11 cellular contexts compared by ENCODE assay signal in the genomic region with DNA sequence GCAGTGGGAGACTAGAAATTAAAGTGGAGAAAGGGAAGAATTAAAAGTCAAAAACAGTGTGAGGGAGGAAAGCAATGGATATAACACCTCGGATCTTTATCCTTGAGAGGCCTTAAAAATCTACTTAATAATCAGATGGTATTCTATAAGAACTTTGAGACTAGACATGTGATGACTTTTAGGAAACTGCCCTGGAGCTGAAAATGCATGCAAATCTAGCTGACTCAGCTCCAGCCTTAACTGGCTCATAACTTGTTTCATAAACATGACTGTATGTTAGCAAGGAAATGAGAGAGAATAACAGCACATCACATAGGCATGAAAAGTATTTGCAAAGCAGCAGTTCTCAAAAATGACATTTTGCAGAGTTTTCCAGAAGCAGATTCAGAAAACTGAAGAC. TPM values are rescaled to one million over a fixed set of nuclear protein-coding genes. Genes with fewer than 3 reads are reported as not detected.
DNase-seq lines count a peak whose midpoint lies in the region; ATAC-seq, FAIRE-seq and TF ChIP-seq lines count a peak whose summit lies in the region.
"Not testable (repeated sequence)": the region's sequence is repeated elsewhere in the genome, so short reads cannot be mapped to it uniquely, and the experiment has no call there.
"Had no signal": no experiment of that assay in that cellular context is flagged by ENCODE, and none has a peak within 500 bp of the region (broad histone marks: within the 10 kb centered on the region; RNA-seq: fewer than 3 reads in every experiment).

No MANE protein-coding gene starts in this region.

- H3K56ac ChIP-seq in IMR-90 (ENCODE audit: extremely low read depth, insufficient read depth, low read length): not testable (repeated sequence)

- ATAC-seq in A549: not testable (repeated sequence)
- ATAC-seq in IMR-90 (ENCODE audit: low read depth) (peak; percentile 80), esophagus mucosa (peak; percentile 48)

- WGBS in A549 (ENCODE audit: missing lambda C conversion rate): 38% methylated on average over 1 of the region's 1 CpG
- no CpG with 5 or more reads among the region's 1 CpG for WGBS in IMR-90 (ENCODE audit: extremely low coverage in 2 of 2, insufficient read length in 1 of 2), 2 experiments
- WGBS in SK-N-SH (ENCODE audit: low lambda C conversion rate): 3% methylated on average over 1 of the region's 1 CpG

- H3K9ac ChIP-seq in IMR-90 (ENCODE audit: low read depth, low read length); SK-N-SH; keratinocyte (ENCODE audit: control insufficient read depth, extremely low read depth, insufficient read depth, low read length): not testable (repeated sequence)

- not testable (repeated sequence) for H4K20me1 ChIP-seq in IMR-90 (ENCODE audit: insufficient read depth, low read length); SK-N-SH (ENCODE audit: insufficient read depth); keratinocyte (ENCODE audit: control insufficient read depth, extremely low read depth, insufficient read depth, low read length)

- TF ChIP-seq CTCF in A549 (IDR thresholded peaks at IDR 0.05); IMR-90 (conservative IDR thresholded peaks at IDR 0.05; ENCODE audit: low read depth, low read length); SK-N-SH (IDR thresholded peaks at IDR 0.05); bronchial epithelial cell (IDR thresholded peaks at IDR 0.05; ENCODE audit: insufficient read depth, low read length, severe bottlenecking); keratinocyte (optimal IDR thresholded peaks at IDR 0.05 in 1 of 3, IDR thresholded peaks at IDR 0.05 in 1 of 3, conservative IDR thresholded peaks at IDR 0.05 in 1 of 3; ENCODE audit: extremely low read depth in 1 of 3, insufficient read depth in 2 of 3, low read length in 3 of 3): not testable (repeated sequence)

- H2AK5ac ChIP-seq in IMR-90 (ENCODE audit: low read depth, low read length): not testable (repeated sequence)

- H2BK120ac ChIP-seq in IMR-90 (ENCODE audit: low read depth, low read length): 0 out of 2 replicates have a peak overlapping the region, but pooled peaks have one; percentile 92

- not testable (repeated sequence) for H3K4me1 ChIP-seq in A549; SK-N-SH (ENCODE audit: control insufficient read depth in 1 of 2, insufficient read depth in 2 of 2, low read depth in 1 of 2, low read length in 1 of 2)
- H3K4me1 ChIP-seq in IMR-90 (ENCODE audit: control insufficient read depth, insufficient read depth, low read length): peaks cover 12% of the 10 kb centered on the region
- peaks cover 28% of the 10 kb centered on the region for H3K4me1 ChIP-seq in keratinocyte (ENCODE audit: control insufficient read depth, extremely low read depth, insufficient read depth, low read length)

- H2AFZ ChIP-seq in IMR-90 (replicated peaks; ENCODE audit: low read length, poor library complexity); SK-N-SH (ENCODE audit: low read depth); keratinocyte (ENCODE audit: control insufficient read depth, low read length): not testable (repeated sequence)

- not testable (repeated sequence) for H3K4me2 ChIP-seq in A549; IMR-90 (ENCODE audit: low read depth, low read length); SK-N-SH; keratinocyte (ENCODE audit: control insufficient read depth, extremely low read depth, insufficient read depth, low read depth, low read length)

- peak; percentile 99 for FAIRE-seq in A549 (lab: Jason Lieb, UNC)
- FAIRE-seq in H54 (lab: Jason Lieb, UNC): peak; percentile 95
- FAIRE-seq in bronchial epithelial cell (lab: Jason Lieb, UNC): peak; percentile 50
- FAIRE-seq in keratinocyte (lab: Jason Lieb, UNC): peak; percentile 97

- not testable (repeated sequence) for H3F3A ChIP-seq in SK-N-SH (replicated peaks; ENCODE audit: insufficient read depth)

- H3K18ac ChIP-seq in IMR-90 (ENCODE audit: low read depth, low read length): peak overlapping the region; percentile 82; the same call in 1 of the 2 replicates

- not testable (repeated sequence) for H4K5ac ChIP-seq in IMR-90 (ENCODE audit: low read depth, low read length)

- H2BK5ac ChIP-seq in IMR-90 (ENCODE audit: low read depth, low read length, poor library complexity, severe bottlenecking): peak overlapping the region; percentile 84

- peak overlapping the region; percentile 93; the same call in 1 of the 2 replicates for H3K4ac ChIP-seq in IMR-90 (ENCODE audit: low read depth, low read length)

- not testable (repeated sequence) for H3K23ac ChIP-seq in IMR-90 (ENCODE audit: low read depth, low read length)

- CTCF ChIA-PET in A549 (lab: Yijun Ruan, JAX); IMR-90 (lab: Yijun Ruan, JAX); SK-N-SH (lab: Yijun Ruan, JAX): not testable (repeated sequence)

- intact Hi-C loops in IMR-90 (cut with micrococcal nuclease): not testable (repeated sequence)

- peak overlapping the region in 1 of 2 experiments; percentile 47; a peak in 1 of 4 replicates for H4K8ac ChIP-seq in IMR-90 (ENCODE audit: low read depth in 2 of 2, low read length in 2 of 2)

- H3K9me1 ChIP-seq in IMR-90 (ENCODE audit: insufficient read depth, low read length): peaks cover 13% of the 10 kb centered on the region
- H3K9me1 ChIP-seq in keratinocyte (ENCODE audit: control insufficient read depth, extremely low read depth, insufficient read depth, low read length): not testable (repeated sequence)

- not testable (repeated sequence) for H3K27ac ChIP-seq in A549; SK-N-SH (ENCODE audit: low read depth in 2 of 2, low read length in 1 of 2)
- H3K27ac ChIP-seq in IMR-90 (ENCODE audit: insufficient read depth, low read length) (peak overlapping the region; percentile 49; the same call in 1 of the 2 replicates), keratinocyte (ENCODE audit: control insufficient read depth, insufficient read depth, low read length) (peak overlapping the region; percentile 13)

- POLR2A ChIA-PET in A549 (lab: Yijun Ruan, JAX); IMR-90 (lab: Charles Lee; ENCODE audit: unreplicated experiment); SK-N-SH (lab: Yijun Ruan, JAX): not testable (repeated sequence)

- not testable (repeated sequence) for H3K14ac ChIP-seq in IMR-90 (replicated peaks; ENCODE audit: low read depth, low read length)

- not testable (repeated sequence) for H4K91ac ChIP-seq in IMR-90 (ENCODE audit: insufficient read depth, low read depth, low read length)

- H2BK20ac ChIP-seq in IMR-90 (ENCODE audit: low read depth, low read length): not testable (repeated sequence)

- DNase-seq in A549 (ENCODE audit: low read depth in 1 of 2, low spot score in 1 of 2); H54 (ENCODE audit: insufficient read length, low spot score); IMR-90; SK-N-SH; bronchial epithelial cell (ENCODE audit: low read depth); keratinocyte (ENCODE audit: low read depth, low spot score): not testable (repeated sequence)

- H2AK9ac ChIP-seq in IMR-90 (replicated peaks; ENCODE audit: low read depth, low read length, poor library complexity): not testable (repeated sequence)

- not testable (repeated sequence) for H3K9me2 ChIP-seq in SK-N-SH

- peak overlapping the region; percentile 98; the same call in 1 of the 3 replicates for H2BK15ac ChIP-seq in IMR-90 (ENCODE audit: low read depth, low read length)

- dilution Hi-C loops in IMR-90 (cut with HindIII; ENCODE audit: low sequenced_read_pairs, unreplicated experiment); keratinocyte (cut with MboI; ENCODE audit: extremely low pct_ligation_motif_present, low sequenced_read_pairs): not testable (repeated sequence)

- TF ChIP-seq RAD21 in A549 (conservative IDR thresholded peaks at IDR 0.05 in 1 of 2, IDR thresholded peaks at IDR 0.05 in 1 of 2); IMR-90 (IDR thresholded peaks at IDR 0.05; ENCODE audit: low read length); SK-N-SH (IDR thresholded peaks at IDR 0.05; ENCODE audit: low read length): not testable (repeated sequence)

- not testable (repeated sequence) for H3K9me3 ChIP-seq in A549; IMR-90 (ENCODE audit: control insufficient read depth, insufficient read depth, low read length); SK-N-SH; keratinocyte (ENCODE audit: control insufficient read depth, low read depth, low read length)

- not testable (repeated sequence) for TF ChIP-seq POLR2A in A549 (IDR thresholded peaks at IDR 0.05; ENCODE audit: low read length); H54 (IDR thresholded peaks at IDR 0.05; ENCODE audit: low read depth, low read length); IMR-90 (IDR thresholded peaks at IDR 0.05; ENCODE audit: low read depth, low read length)

- not testable (repeated sequence) for TF ChIP-seq EP300 in A549 (IDR thresholded peaks at IDR 0.05); SK-N-SH (IDR thresholded peaks at IDR 0.05; ENCODE audit: borderline replicate concordance in 1 of 2, low read depth in 1 of 2, low read length in 1 of 2)

- BruUV-seq in IMR-90 (replicated peaks; lab: Mats Ljungman, UMichigan): not testable (repeated sequence)

- H3K79me1 ChIP-seq in IMR-90 (ENCODE audit: low read depth in 1 of 2, low read length in 2 of 2): not testable (repeated sequence)

- H3K27me3 ChIP-seq in IMR-90 (ENCODE audit: control insufficient read depth, insufficient read depth, low read length); SK-N-SH (ENCODE audit: insufficient read depth); bronchial epithelial cell (ENCODE audit: control insufficient read depth, insufficient read depth, low read length); keratinocyte (ENCODE audit: control insufficient read depth, extremely low read depth, insufficient read depth, low read length): not testable (repeated sequence)

- not testable (repeated sequence) for H3K79me2 ChIP-seq in SK-N-SH (ENCODE audit: insufficient read depth); keratinocyte (ENCODE audit: control insufficient read depth, insufficient read depth, low read length)

- in situ Hi-C loops in IMR-90 (cut with MboI; ENCODE audit: low sequenced_read_pairs): not testable (repeated sequence)

- H3K4me3 ChIP-seq in A549; IMR-90 (ENCODE audit: insufficient read depth, low read depth, low read length); SK-N-SH (ENCODE audit: low read depth in 2 of 2, low read length in 1 of 2); bronchial epithelial cell (ENCODE audit: low read depth, low read length); keratinocyte (ENCODE audit: control insufficient read depth in 2 of 3, extremely low read depth in 1 of 3, insufficient read depth in 2 of 3, low read depth in 1 of 3, low read length in 3 of 3): not testable (repeated sequence)

- H3K36me3 ChIP-seq in IMR-90 (ENCODE audit: control insufficient read depth, insufficient read depth, low read length); SK-N-SH (replicated peaks in 1 of 2; ENCODE audit: control insufficient read depth in 1 of 2, insufficient read depth in 2 of 2, low read length in 1 of 2); bronchial epithelial cell (ENCODE audit: control insufficient read depth, insufficient read depth, low read length); keratinocyte (ENCODE audit: control insufficient read depth in 2 of 2, extremely low read depth in 1 of 2, insufficient read depth in 2 of 2, low read length in 2 of 2): not testable (repeated sequence)

RNA-seq across cellular contexts. Expression of gene PSG11, which starts 38.1 kb away (rescaled TPM):
- polyA plus RNA-seq in A549 (2011; rRNA removed): not detected in 2 replicates
- 0.04 TPM in 1 of 2 replicates, not detected in the other for polyA plus RNA-seq in A549 (2012; cell fraction: cytosol; rRNA removed)
- polyA plus RNA-seq in A549 (2012; cell fraction: nucleus; rRNA removed): 0.02 TPM in 1 of 2 replicates, not detected in the other
- polyA plus RNA-seq in A549 (2017; fragmentation: RNase III; extraction: RNeasy Plus Mini Kit Qiagen cat#74134 plus additional on column Dnase treatment): not detected in 3 replicates
- polyA minus RNA-seq in A549 (2011; rRNA and poly(A)+ RNA removed): 0.29 TPM in 1 of 2 replicates, not detected in the other
- total RNA-seq in IMR-90 (2012; rRNA removed): 0.18 and 0.28 TPM in 2 replicates
- 0.07 and 0.23 TPM in 2 replicates for polyA plus RNA-seq in IMR-90 (2012; rRNA removed)
- polyA plus RNA-seq in IMR-90 (2012; cell fraction: cytosol; rRNA removed): 0.13 and 0.14 TPM in 2 replicates
- 0.11 TPM in 1 of 2 replicates, not detected in the other for polyA plus RNA-seq in IMR-90 (2012; cell fraction: nucleus; rRNA removed; ENCODE audit: low replicate concordance)
- polyA plus RNA-seq in SK-N-SH (2012; rRNA removed): 0.08 and 0.15 TPM in 2 replicates
- 0.18 and 0.21 TPM in 2 replicates for polyA plus RNA-seq in SK-N-SH (2012; cell fraction: cytosol; rRNA removed)
- polyA plus RNA-seq in SK-N-SH (2012; cell fraction: nucleus; rRNA removed): 0.07 and 0.35 TPM in 2 replicates
- not detected in 2 replicates for total RNA-seq in bronchial epithelial cell
- not detected for total RNA-seq in esophagus mucosa
- polyA plus RNA-seq in keratinocyte: 0.03 TPM in 1 of 3 replicates, not detected in the others
- polyA plus RNA-seq in keratinocyte (2011; ENCODE audit: low read depth): not detected
- polyA plus RNA-seq in keratinocyte (2011; cell fraction: cytosol; rRNA removed): not detected in 2 replicates
- not detected in 2 replicates for polyA plus RNA-seq in keratinocyte (2011; cell fraction: nucleus; rRNA removed)
- polyA plus RNA-seq in keratinocyte (2012; ENCODE audit: low replicate concordance): 2.0 TPM in 1 of 2 replicates, not detected in the other
- not detected in 3 replicates for polyA minus RNA-seq in keratinocyte
- polyA minus RNA-seq in keratinocyte (2011; cell fraction: cytosol; rRNA and poly(A)+ RNA removed): not detected
- not detected in 2 replicates for polyA minus RNA-seq in keratinocyte (2011; cell fraction: nucleus; rRNA and poly(A)+ RNA removed)
- total RNA-seq: CD4-positive, alpha-beta T cell; CD8-positive, alpha-beta memory T cell; H7 had no signal
- polyA plus RNA-seq: CD14-positive monocyte; CD8-positive, alpha-beta memory T cell had no signal

RNA-seq across cellular contexts. Expression of gene PSG7, which starts 51.2 kb away (rescaled TPM):
- not detected in 2 replicates for polyA plus RNA-seq in A549 (2011; rRNA removed)
- polyA plus RNA-seq in A549 (2012; cell fraction: cytosol; rRNA removed): 0.04 TPM in 1 of 2 replicates, not detected in the other
- not detected in 2 replicates for polyA plus RNA-seq in A549 (2012; cell fraction: nucleus; rRNA removed)
- polyA plus RNA-seq in A549 (2017; fragmentation: RNase III; extraction: RNeasy Plus Mini Kit Qiagen cat#74134 plus additional on column Dnase treatment): 0.07 TPM in 1 of 3 replicates, not detected in the others
- polyA minus RNA-seq in A549 (2011; rRNA and poly(A)+ RNA removed): not detected in 2 replicates
- under 0.01 and 0.28 TPM in 2 replicates for total RNA-seq in IMR-90 (2012; rRNA removed)
- polyA plus RNA-seq in IMR-90 (2012; rRNA removed): 0.24 and 0.26 TPM in 2 replicates
- 0.14 TPM in 2 replicates for polyA plus RNA-seq in IMR-90 (2012; cell fraction: cytosol; rRNA removed)
- 0.10 TPM in 1 of 2 replicates, not detected in the other for polyA plus RNA-seq in IMR-90 (2012; cell fraction: nucleus; rRNA removed; ENCODE audit: low replicate concordance)
- polyA plus RNA-seq in SK-N-SH (2012; rRNA removed): 0.05 TPM in 1 of 2 replicates, not detected in the other
- 0.04 and 0.06 TPM in 2 replicates for polyA plus RNA-seq in SK-N-SH (2012; cell fraction: cytosol; rRNA removed)
- polyA plus RNA-seq in SK-N-SH (2012; cell fraction: nucleus; rRNA removed): 0.18 TPM in 1 of 2 replicates, not detected in the other
- not detected in 2 replicates for total RNA-seq in bronchial epithelial cell
- not detected for total RNA-seq in esophagus mucosa
- polyA plus RNA-seq in keratinocyte: 0.04 TPM in 1 of 3 replicates, not detected in the others
- 0.99 TPM for polyA plus RNA-seq in keratinocyte (2011; ENCODE audit: low read depth)
- 0.06 and 0.18 TPM in 2 replicates for polyA plus RNA-seq in keratinocyte (2011; cell fraction: cytosol; rRNA removed)
- polyA plus RNA-seq in keratinocyte (2011; cell fraction: nucleus; rRNA removed): 0.10 TPM in 1 of 2 replicates, not detected in the other
- 2.9 TPM in 1 of 2 replicates, not detected in the other for polyA plus RNA-seq in keratinocyte (2012; ENCODE audit: low replicate concordance)
- not detected in 3 replicates for polyA minus RNA-seq in keratinocyte
- not detected for polyA minus RNA-seq in keratinocyte (2011; cell fraction: cytosol; rRNA and poly(A)+ RNA removed)
- polyA minus RNA-seq in keratinocyte (2011; cell fraction: nucleus; rRNA and poly(A)+ RNA removed): 0.39 TPM in 1 of 2 replicates, not detected in the other
- total RNA-seq: CD4-positive, alpha-beta T cell; CD8-positive, alpha-beta memory T cell; H7 had no signal
- polyA plus RNA-seq: CD14-positive monocyte; CD8-positive, alpha-beta memory T cell had no signal
